In the genomic region with DNA sequence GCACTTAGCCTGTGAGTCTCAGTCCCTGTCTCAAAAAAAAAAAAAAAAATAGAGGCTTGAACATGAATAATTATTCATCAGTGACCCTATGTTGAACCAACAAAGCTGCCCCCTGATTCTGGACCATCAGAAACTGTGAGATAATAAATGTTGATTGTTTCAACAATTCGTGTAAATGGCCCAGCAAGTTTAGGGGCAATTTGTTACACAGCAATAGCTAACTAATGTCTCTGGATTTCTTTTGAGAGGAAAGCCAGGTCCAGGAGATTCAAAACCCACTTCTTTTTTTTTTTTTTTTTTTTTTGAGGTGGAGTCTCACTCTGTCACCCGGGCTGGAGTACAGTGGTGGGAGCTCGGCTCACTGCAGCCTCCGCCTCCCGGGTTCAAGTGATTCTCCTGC, we compare ENCODE assay signal across 34 cellular contexts. TPM values are rescaled to one million over a fixed set of nuclear protein-coding genes. Genes with fewer than 3 reads are reported as not detected.
"Had no signal": no experiment of that assay in that cellular context is flagged by ENCODE, and none has a peak within 500 bp of the region (broad histone marks: within the 10 kb centered on the region; RNA-seq: fewer than 3 reads in every experiment).

No MANE protein-coding gene starts in this region.

- H3K4me3 ChIP-seq: adrenal gland, ascending aorta, body of pancreas, breast epithelium, cardiac muscle cell had no signal

- DNase-seq: activated effector memory CD4-positive, alpha-beta T cell treated with anti-CD3 and anti-CD28 coated beads, Interleukin-2, amount 50 U/mL, for 16 hours; activated effector memory CD4-positive, alpha-beta T cell treated with Interleukin-2 at 50 U/mL for 16 hours; activated gamma-delta T cell; activated gamma-delta T cell treated with Interleukin-2 at 50 U/mL for 16 hours; activated naive CD4-positive, alpha-beta T cell; activated naive CD4-positive, alpha-beta T cell treated with anti-CD3 and anti-CD28 coated beads for 36 hours; activated naive CD4-positive, alpha-beta T cell treated with anti-CD3 and anti-CD28 coated beads, Interleukin-2, amount 10 ng/mL, durations not matched to agents 7 days and 5 days; activated naive CD4-positive, alpha-beta T cell treated with anti-CD3 and anti-CD28 coated beads, Interleukin-2, amount 50 U/mL, for 16 hours; activated naive CD4-positive, alpha-beta T cell treated with Interleukin-2 at 50 U/mL for 16 hours; activated naive CD8-positive, alpha-beta T cell treated with anti-CD3 and anti-CD28 coated beads for 36 hours; activated naive CD8-positive, alpha-beta T cell treated with anti-CD3 and anti-CD28 coated beads, Interleukin-2, amount 10 ng/mL, durations not matched to agents 7 days and 5 days; activated naive CD8-positive, alpha-beta T cell treated with anti-CD3 and anti-CD28 coated beads, Interleukin-2, amount 50 U/mL, for 24 hours; activated T-cell treated with anti-CD3 and anti-CD28 coated beads, Interleukin-2, amount 50 U/mL, for 1 hour; activated T-cell treated with anti-CD3 and anti-CD28 coated beads, Interleukin-2, amount 50 U/mL, for 24 hours; activated T-cell treated with anti-CD3 and anti-CD28 coated beads, Interleukin-2, amount 50 U/mL, for 4 hours; activated T-cell treated with anti-CD3 and anti-CD28 coated beads, Interleukin-2, amount 50 U/mL, for 48 hours; activated T-cell treated with anti-CD3 and anti-CD28 coated beads, Interleukin-2, amount 50 U/mL, for 72 hours; adrenal gland; amniotic stem cell; amygdala; anterior cingulate cortex; aorta; body of pancreas; brain microvascular endothelial cell; caudate nucleus; central memory CD4-positive, alpha-beta T cell; cerebellar nuclear complex had no signal

- ATAC-seq: activated naive CD4-positive, alpha-beta T cell treated with anti-CD3 and anti-CD28 coated beads, Interleukin-2, amount 50 U/mL, for 72 hours; activated naive CD8-positive, alpha-beta T cell treated with anti-CD3 and anti-CD28 coated beads, Interleukin-2, amount 50 U/mL, for 24 hours; activated T-cell treated with anti-CD3 and anti-CD28 coated beads, Interleukin-2, amount 50 U/mL, for 4 hours; activated T-cell treated with anti-CD3 and anti-CD28 coated beads, Interleukin-2, amount 50 U/mL, for 72 hours; activated T-helper 17 cell treated with anti-CD3 and anti-CD28 coated beads, Interleukin-2, amount 50 U/mL, for 72 hours; body of pancreas had no signal

- H3K27me3 ChIP-seq: adrenal gland, ascending aorta, body of pancreas, brain microvascular endothelial cell, breast epithelium, cardiac muscle cell had no signal

- H3K36me3 ChIP-seq: adrenal gland, ascending aorta, brain microvascular endothelial cell, breast epithelium, cardiac muscle cell had no signal

- H3K27ac ChIP-seq: adrenal gland, ascending aorta, body of pancreas, brain microvascular endothelial cell, breast epithelium, cardiac muscle cell had no signal

- H3K9me3 ChIP-seq: adrenal gland, ascending aorta, body of pancreas, breast epithelium had no signal

- FAIRE-seq: astrocyte, bronchial epithelial cell had no signal

- H3K4me1 ChIP-seq: breast epithelium had no signal

RNA-seq across cellular contexts. Expression of gene TLE6, which starts 12.5 kb away (rescaled TPM):
- total RNA-seq: ascending aorta, bronchial epithelial cell had no signal
